Comparison of ENCODE assay signal across 1 cellular context in genomic region chr15:40044717-40045571, GRCh38.
TF ChIP-seq lines count a peak whose summit lies in the region.

No MANE protein-coding gene starts in this region.

TF ChIP-seq in K562, 482 proteins besides CTCF, POLR2A, EP300 and RAD21 (continued from another document and continues in another):
- no peak; the same call in 1 of the 2 replicates for TF ChIP-seq NKRF (IDR thresholded peaks at IDR 0.05; ENCODE audit: borderline replicate concordance)
- no peak for TF ChIP-seq POLR3G (IDR thresholded peaks at IDR 0.05; ENCODE audit: extremely low read depth, insufficient read length, insufficient replicate concordance)
- no peak for TF ChIP-seq MBD1 (CRISPR knock-in tag; IDR thresholded peaks at IDR 0.05)
- TF ChIP-seq ZZZ3 (IDR thresholded peaks at IDR 0.05), result no peak; the same call in 1 of the 2 replicates
- no peak for TF ChIP-seq PHF20 (IDR thresholded peaks at IDR 0.05; ENCODE audit: partially characterized antibody)
- no peak for TF ChIP-seq ERF (CRISPR knock-in tag; IDR thresholded peaks at IDR 0.05)
- no peak for TF ChIP-seq TCF7L2 (IDR thresholded peaks at IDR 0.05; ENCODE audit: low read depth, low read length)
- no peak for TF ChIP-seq KLF10 (CRISPR knock-in tag; IDR thresholded peaks at IDR 0.05)
- TF ChIP-seq EP400 (IDR thresholded peaks at IDR 0.05), result peak; percentile 60
- TF ChIP-seq NR4A1 (CRISPR knock-in tag; IDR thresholded peaks at IDR 0.05), result no peak
- no peak for TF ChIP-seq NR4A1 (tag; IDR thresholded peaks at IDR 0.05)
- TF ChIP-seq ZNF592 (IDR thresholded peaks at IDR 0.05), result peak; percentile 59
- peak; percentile 19; the same call in 1 of the 2 replicates for TF ChIP-seq VEZF1 (CRISPR knock-in tag; IDR thresholded peaks at IDR 0.05)
- no peak for TF ChIP-seq ZNF583 (CRISPR knock-in tag; IDR thresholded peaks at IDR 0.05)
- TF ChIP-seq ATF4 (CRISPR knock-in tag; IDR thresholded peaks at IDR 0.05), result no peak
- no peak for TF ChIP-seq GTF2E2 (tag; IDR thresholded peaks at IDR 0.05)
- no peak for TF ChIP-seq TARDBP (IDR thresholded peaks at IDR 0.05)
- TF ChIP-seq PHB (CRISPR knock-in tag; IDR thresholded peaks at IDR 0.05), result no peak
- peak; percentile 89 for TF ChIP-seq MYC (IDR thresholded peaks at IDR 0.05; ENCODE audit: low read depth, low read length)
- no peak for TF ChIP-seq MYC (CRISPR knock-in tag; IDR thresholded peaks at IDR 0.05; ENCODE audit: borderline replicate concordance, low read depth)
- TF ChIP-seq DNMT1 (IDR thresholded peaks at IDR 0.05), result no peak
- TF ChIP-seq HBP1 (CRISPR knock-in tag; IDR thresholded peaks at IDR 0.05), result no peak
- no peak for TF ChIP-seq BCOR (IDR thresholded peaks at IDR 0.05)
- TF ChIP-seq NFYB (IDR thresholded peaks at IDR 0.05; ENCODE audit: extremely low read depth, insufficient read length), result no peak
- TF ChIP-seq CBX5 (IDR thresholded peaks at IDR 0.05; ENCODE audit: borderline replicate concordance, low read depth), result peak; percentile 66; the same call in 1 of the 2 replicates
- TF ChIP-seq NR0B1 (IDR thresholded peaks at IDR 0.05; ENCODE audit: partially characterized antibody), result no peak
- TF ChIP-seq ZMIZ1 (IDR thresholded peaks at IDR 0.05; ENCODE audit: low read depth in 2 of 2, low read length in 2 of 2), result 0 out of 4 replicates have a peak, but pooled peaks of 1 of the 2 experiments have one; percentile 18
- no peak for TF ChIP-seq RFX7 (CRISPR knock-in tag; IDR thresholded peaks at IDR 0.05)
- TF ChIP-seq KAT8 (IDR thresholded peaks at IDR 0.05; ENCODE audit: low read depth), result no peak
- no peak for TF ChIP-seq NR3C1 (CRISPR knock-in tag; IDR thresholded peaks at IDR 0.05)
- TF ChIP-seq ZNF668 (CRISPR knock-in tag; IDR thresholded peaks at IDR 0.05), result no peak
- no peak for TF ChIP-seq TGIF2 (CRISPR knock-in tag; IDR thresholded peaks at IDR 0.05)
- no peak for TF ChIP-seq TEAD4 (IDR thresholded peaks at IDR 0.05; ENCODE audit: low read length)
- TF ChIP-seq TEAD4 (CRISPR knock-in tag; IDR thresholded peaks at IDR 0.05; ENCODE audit: borderline replicate concordance), result no peak
- TF ChIP-seq ZNF197 (CRISPR knock-in tag; IDR thresholded peaks at IDR 0.05; ENCODE audit: low read depth), result no peak
- no peak for TF ChIP-seq CREB3 (tag; conservative IDR thresholded peaks at IDR 0.05; ENCODE audit: low read depth)
- no peak for TF ChIP-seq ZNF23 (CRISPR knock-in tag; IDR thresholded peaks at IDR 0.05)
- no peak for TF ChIP-seq CHD2 (IDR thresholded peaks at IDR 0.05; ENCODE audit: low read depth, low read length)
- no peak for TF ChIP-seq ID3 (CRISPR knock-in tag; IDR thresholded peaks at IDR 0.05)
- TF ChIP-seq ID3 (tag; IDR thresholded peaks at IDR 0.05), result no peak; the same call in 1 of the 2 replicates
- peak; percentile 76; the same call in 1 of the 2 replicates for TF ChIP-seq GATAD2A (IDR thresholded peaks at IDR 0.05)
- no peak for TF ChIP-seq ZBTB43 (CRISPR knock-in tag; IDR thresholded peaks at IDR 0.05)
- TF ChIP-seq ZNF217 (CRISPR knock-in tag; IDR thresholded peaks at IDR 0.05), result no peak
- no peak for TF ChIP-seq ZNF124 (CRISPR knock-in tag; IDR thresholded peaks at IDR 0.05)
